14 cellular contexts compared by ENCODE assay signal in genomic region chr18:8508320-8508719, GRCh38.
DNase-seq lines count a peak whose midpoint lies in the region; ATAC-seq and TF ChIP-seq lines count a peak whose summit lies in the region.
"Had no signal": no experiment of that assay in that cellular context is flagged by ENCODE, and none has a peak within 500 bp of the region (broad histone marks: within the 10 kb centered on the region; RNA-seq: fewer than 3 reads in every experiment).

No MANE protein-coding gene starts in this region.

- DNase-seq in NCI-H526 (lab: John Stamatoyannopoulos, UW), result peak; percentile 28 to 58
- peak; percentile 5 for DNase-seq in mammary epithelial cell
- DNase-seq in fibroblast of mammary gland (ENCODE audit: low read depth), result peak; percentile 6
- peak; percentile 34 for DNase-seq in sigmoid colon
- no peak for DNase-seq in sciatic nerve (ENCODE audit: low spot score)
- DNase-seq in adrenal gland, result no peak
- no peak for DNase-seq in SKM-1 (lab: John Stamatoyannopoulos, UW; ENCODE audit: unreplicated experiment)
- DNase-seq: Calu3; CD8-positive, alpha-beta T cell; DMS79 treated with DMSO at 0.1 percent for 48 hours; GF-D8; H9 had no signal

- no peaks in the 10 kb centered on the region for H3K79me2 ChIP-seq in mammary epithelial cell (ENCODE audit: insufficient read depth, low read length)

- H4K20me1 ChIP-seq in mammary epithelial cell (ENCODE audit: insufficient read depth, low read length), result no peaks in the 10 kb centered on the region
- H4K20me1 ChIP-seq: BLaER1 treated with 17β-estradiol and CSF1 and Interleukin-3, amounts not matched to agents 10 nM and 100 nM had no signal

- dilution Hi-C loops in mammary epithelial cell (cut with HindIII; ENCODE audit: low sequenced_read_pairs), result no loop called here

- TF ChIP-seq POLR2A in sigmoid colon (IDR thresholded peaks at IDR 0.05) (no peak), adrenal gland (IDR thresholded peaks at IDR 0.05) (no peak)

- H3K36me3 ChIP-seq in mammary epithelial cell (ENCODE audit: insufficient read depth, low read length) (no peaks in the 10 kb centered on the region), sigmoid colon (no peaks in the 10 kb centered on the region), adrenal gland (replicated peaks in 1 of 2) (no peaks in the 10 kb centered on the region)
- H3K36me3 ChIP-seq: BLaER1 treated with 17β-estradiol and CSF1 and Interleukin-3, amounts not matched to agents 10 nM and 100 nM had no signal

- H3K27me3 ChIP-seq in mammary epithelial cell (ENCODE audit: insufficient read depth, low read length) (no peaks in the 10 kb centered on the region), sigmoid colon (no peaks in the 10 kb centered on the region), adrenal gland (no peaks in the 10 kb centered on the region)
- H3K27me3 ChIP-seq: BLaER1 treated with 17β-estradiol and CSF1 and Interleukin-3, amounts not matched to agents 10 nM and 100 nM had no signal

- no peak overlapping the region for H3K27ac ChIP-seq in mammary epithelial cell (ENCODE audit: insufficient read depth, low read depth, low read length)
- no peak overlapping the region for H3K27ac ChIP-seq in sigmoid colon
- no peak overlapping the region for H3K27ac ChIP-seq in adrenal gland
- H3K27ac ChIP-seq: BLaER1 treated with 17β-estradiol and CSF1 and Interleukin-3, amounts not matched to agents 10 nM and 100 nM had no signal

- no peaks in the 10 kb centered on the region for H3K4me1 ChIP-seq in mammary epithelial cell (ENCODE audit: insufficient read depth, low read length)
- H3K4me1 ChIP-seq in sigmoid colon, result peaks cover 0 to 12% (median 4%) of the 10 kb centered on the region in 4 donors
- H3K4me1 ChIP-seq in adrenal gland (replicated peaks in 1 of 2), result no peaks in the 10 kb centered on the region
- H3K4me1 ChIP-seq: BLaER1 treated with 17β-estradiol and CSF1 and Interleukin-3, amounts not matched to agents 10 nM and 100 nM had no signal

- no peak overlapping the region for H2AFZ ChIP-seq in mammary epithelial cell (ENCODE audit: low read depth, low read length)

- BruUV-seq in mammary epithelial cell (replicated peaks; lab: Mats Ljungman, UMichigan), result no TSS peak

- in situ Hi-C loops in mammary epithelial cell (cut with MboI; ENCODE audit: low sequenced_read_pairs in 2 of 2), result loop anchor here in 1 of 2 donors (10.0 kb wide), 1 partner anchor 56 kb away; no protein-coding TSS in a partner anchor

- H3K4me2 ChIP-seq in mammary epithelial cell (ENCODE audit: insufficient read depth, low read depth, low read length), result no peak overlapping the region
- H3K4me2 ChIP-seq: BLaER1 treated with 17β-estradiol and CSF1 and Interleukin-3, amounts not matched to agents 10 nM and 100 nM had no signal

- intact Hi-C loops in mammary epithelial cell (cut with micrococcal nuclease), result no loop called here
- intact Hi-C loops in sigmoid colon (cut with DNase I), result no loop called here
- intact Hi-C loops in sciatic nerve (cut with DNase I), result no loop called here
- intact Hi-C loops in adrenal gland (cut with DNase I), result no loop called here

- H3K4me3 ChIP-seq in mammary epithelial cell (replicated peaks in 1 of 3; ENCODE audit: insufficient read depth in 1 of 3, low read depth in 2 of 3, low read length in 3 of 3) (no peak overlapping the region), fibroblast of mammary gland (ENCODE audit: control insufficient read depth, low read depth, low read length) (no peak overlapping the region), sigmoid colon (no peak overlapping the region), adrenal gland (no peak overlapping the region)
- H3K4me3 ChIP-seq: BLaER1 treated with 17β-estradiol and CSF1 and Interleukin-3, amounts not matched to agents 10 nM and 100 nM had no signal

- TF ChIP-seq EP300 in sigmoid colon (IDR thresholded peaks at IDR 0.05), result no peak

- ATAC-seq in sciatic nerve, result no peak
- ATAC-seq: CD8-positive, alpha-beta T cell; HepG2 had no signal

- H3K9me3 ChIP-seq in mammary epithelial cell (replicated peaks; ENCODE audit: insufficient read depth, low read length) (no peaks in the 10 kb centered on the region), sigmoid colon (no peaks in the 10 kb centered on the region), adrenal gland (replicated peaks in 1 of 3) (no peaks in the 10 kb centered on the region)
- H3K9me3 ChIP-seq: BLaER1 treated with 17β-estradiol and CSF1 and Interleukin-3, amounts not matched to agents 10 nM and 100 nM had no signal

- CTCF ChIA-PET in mammary epithelial cell (lab: Charles Lee; ENCODE audit: low non-redundant PET), result no interaction called here

- no peak for TF ChIP-seq CTCF in mammary epithelial cell (conservative IDR thresholded peaks at IDR 0.05 in 1 of 2, IDR thresholded peaks at IDR 0.05 in 1 of 2; ENCODE audit: extremely low read depth in 1 of 2, insufficient read depth in 1 of 2, low read depth in 1 of 2, low read length in 2 of 2)
- no peak for TF ChIP-seq CTCF in fibroblast of mammary gland (conservative IDR thresholded peaks at IDR 0.05; ENCODE audit: control insufficient read depth, insufficient read depth, low read depth, low read length)
- TF ChIP-seq CTCF in sigmoid colon (IDR thresholded peaks at IDR 0.05), result no peak
- no peak for TF ChIP-seq CTCF in adrenal gland (IDR thresholded peaks at IDR 0.05)

- WGBS in mammary epithelial cell (ENCODE audit: low coverage, missing lambda C conversion rate), result 57% methylated on average over 5 of the region's 6 CpGs
- WGBS in sigmoid colon, 2 donors, result 61 to 76% methylated on average over 6 of the region's 6 CpGs
- WGBS in adrenal gland, 4 donors, result 52 to 60% (median 56%) methylated on average over 3 to 6 of the region's 6 CpGs

- H3K9ac ChIP-seq in mammary epithelial cell (ENCODE audit: insufficient read depth, low read length), result no peak overlapping the region
- H3K9ac ChIP-seq: BLaER1 treated with 17β-estradiol and CSF1 and Interleukin-3, amounts not matched to agents 10 nM and 100 nM had no signal

Comparison
In these comparisons a context has a peak if more than half of its experiments do, and no peak if none do; other contexts are left out.
1. DNase-seq: peak in NCI-H526 (2 of 2), mammary epithelial cell (single experiment), fibroblast of mammary gland (single experiment) and sigmoid colon (single experiment); none in sciatic nerve (single experiment), adrenal gland (0 of 7) and SKM-1 (single experiment).